9 cellular contexts compared by ENCODE assay signal in the genomic region with DNA sequence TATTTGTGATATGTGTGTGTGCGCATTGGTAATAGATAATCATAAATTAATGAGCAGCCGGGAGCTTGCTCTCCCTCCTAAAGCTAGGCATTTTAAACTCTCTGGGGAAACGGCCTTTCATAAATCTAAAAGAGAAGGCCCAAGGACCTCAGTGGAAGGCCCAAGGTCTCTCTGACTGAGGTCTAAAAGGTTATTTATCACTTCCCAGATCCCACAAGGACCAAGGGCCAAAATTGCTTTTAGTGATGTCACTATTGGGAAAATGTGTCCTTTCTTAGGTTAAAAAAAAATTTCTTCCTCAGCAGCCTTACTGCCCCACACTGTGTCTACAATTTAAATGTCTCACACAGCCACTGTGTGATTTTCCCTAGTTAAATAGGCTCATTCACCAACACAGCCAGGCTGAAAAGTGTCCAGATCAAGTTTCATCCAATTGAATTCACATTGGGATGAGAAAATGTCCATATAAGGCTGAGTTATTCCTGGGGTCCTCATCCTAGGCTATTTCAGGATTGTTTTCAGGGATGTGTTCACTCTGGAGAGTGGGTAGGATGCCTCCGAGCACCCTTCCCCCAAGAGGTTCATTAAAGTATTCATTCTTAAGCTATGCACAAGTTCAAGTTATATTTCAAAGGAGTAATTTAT. TPM values are rescaled to one million over a fixed set of nuclear protein-coding genes. Genes with fewer than 3 reads are reported as not detected.
DNase-seq lines count a peak whose midpoint lies in the region; ATAC-seq lines count a peak whose summit lies in the region.
"Had no signal": no experiment of that assay in that cellular context is flagged by ENCODE, and none has a peak within 500 bp of the region (broad histone marks: within the 10 kb centered on the region; RNA-seq: fewer than 3 reads in every experiment).

No MANE protein-coding gene starts in this region.

- H3K36me3 ChIP-seq in HUES64 (ENCODE audit: insufficient read depth, low read length) (no peaks in the 10 kb centered on the region), stomach smooth muscle (ENCODE audit: control insufficient read depth in 2 of 2, insufficient read depth in 2 of 2, low read length in 2 of 2) (no peaks in the 10 kb centered on the region)
- no peaks in the 10 kb centered on the region for H3K36me3 ChIP-seq in CD4-positive, alpha-beta memory T cell (ENCODE audit: insufficient read depth, low read length)

- ATAC-seq in HG03097 (IDR thresholded peaks at IDR 0.05; ENCODE audit: low FRiP score, unreplicated experiment), result no peak

- WGBS in HUES64, result 87% methylated on average over 4 of the region's 4 CpGs

- H3K4me1 Mint-ChIP-seq in CD4-positive, alpha-beta memory T cell, result no peaks in the 10 kb centered on the region

- H3K4me1 ChIP-seq in HUES64 (ENCODE audit: insufficient read depth, low read length) (peaks cover 61% of the 10 kb centered on the region), stomach smooth muscle (ENCODE audit: control insufficient read depth, insufficient read depth, low read length) (peaks cover 56% of the 10 kb centered on the region)
- no peaks in the 10 kb centered on the region for H3K4me1 ChIP-seq in CD4-positive, alpha-beta memory T cell (ENCODE audit: insufficient read depth, low read length)

- H3K4me3 Mint-ChIP-seq in CD4-positive, alpha-beta memory T cell, result no peak overlapping the region

- peaks cover 0 to 2% of the 10 kb centered on the region in 2 donors for H3K27me3 Mint-ChIP-seq in CD4-positive, alpha-beta memory T cell

- POLR2A ChIA-PET in CD4-positive, alpha-beta memory T cell (lab: Charles Lee; ENCODE audit: partially characterized antibody), result no interaction called here

- H3K27ac ChIP-seq in HUES64 (ENCODE audit: low read depth, low read length) (peak overlapping the region; percentile 80), angular gyrus (ENCODE audit: low read depth, low read length) (peak overlapping the region; percentile 37), layer of hippocampus (ENCODE audit: low read depth, low read length) (peak overlapping the region; percentile 20), stomach smooth muscle (ENCODE audit: low read length) (peak overlapping the region; percentile 94)
- H3K27ac ChIP-seq in CD4-positive, alpha-beta memory T cell (ENCODE audit: low read depth, low read length), result no peak overlapping the region
- H3K27ac ChIP-seq: KMS-11 had no signal

- H3K27me3 ChIP-seq in HUES64 (ENCODE audit: insufficient read depth, low read length), result no peaks in the 10 kb centered on the region
- H3K27me3 ChIP-seq in layer of hippocampus (ENCODE audit: control insufficient read depth, insufficient read depth, low read length), result no peaks in the 10 kb centered on the region
- no peaks in the 10 kb centered on the region for H3K27me3 ChIP-seq in stomach smooth muscle (ENCODE audit: control insufficient read depth in 1 of 2, insufficient read depth in 2 of 2, low read length in 2 of 2)
- H3K27me3 ChIP-seq in CD4-positive, alpha-beta memory T cell (ENCODE audit: insufficient read depth, low read length), result no peaks in the 10 kb centered on the region

- no peaks in the 10 kb centered on the region for H3K36me3 Mint-ChIP-seq in CD4-positive, alpha-beta memory T cell

- H3K4me3 ChIP-seq in HUES64 (ENCODE audit: low read length) (no peak overlapping the region), stomach smooth muscle (ENCODE audit: low read length in 2 of 2) (peak overlapping the region in 1 of 2 donors; percentile 3)
- no peak overlapping the region for H3K4me3 ChIP-seq in CD4-positive, alpha-beta memory T cell (ENCODE audit: low read length in 2 of 2)

- H3K9ac ChIP-seq in HUES64 (ENCODE audit: low read depth, low read length) (peak overlapping the region; percentile 43; the same call in 1 of the 2 replicates), stomach smooth muscle (ENCODE audit: low read length in 2 of 2) (peak overlapping the region in 1 of 2 donors; percentile 67)
- H3K9ac ChIP-seq: KMS-11 had no signal

- CTCF ChIA-PET in CD4-positive, alpha-beta memory T cell (lab: Charles Lee; ENCODE audit: partially characterized antibody), result interaction anchor here (1.8 to 2.3 kb wide), 2 partner anchors 12 to 177 kb away, joined by 8 to 12 read pairs; no protein-coding TSS in a partner anchor

- no peaks in the 10 kb centered on the region for H3K9me3 Mint-ChIP-seq in CD4-positive, alpha-beta memory T cell

- intact Hi-C loops in CD4-positive, alpha-beta memory T cell (cut with micrococcal nuclease), result no loop called here

- no peak for DNase-seq in stimulated activated CD4-positive, alpha-beta T cell treated with anti-CD3 and anti-CD28 coated beads, Interleukin-4, amount 100 ng/mL, for 4 hours
- no peak for DNase-seq in CD4-positive, alpha-beta memory T cell
- DNase-seq: activated T-cell treated with anti-CD3 and anti-CD28 coated beads, Interleukin-2, amount 50 U/mL, for 48 hours had no signal

- no peak overlapping the region for H3K27ac Mint-ChIP-seq in CD4-positive, alpha-beta memory T cell

- H3K9me3 ChIP-seq in HUES64 (ENCODE audit: insufficient read depth, low read depth, low read length), result no peaks in the 10 kb centered on the region
- no peaks in the 10 kb centered on the region for H3K9me3 ChIP-seq in stomach smooth muscle (ENCODE audit: control insufficient read depth in 2 of 2, low read length in 2 of 2)
- no peaks in the 10 kb centered on the region for H3K9me3 ChIP-seq in CD4-positive, alpha-beta memory T cell (ENCODE audit: control insufficient read depth in 1 of 2, low read length in 2 of 2)

RNA-seq across cellular contexts. Expression of a gene that starts 46.1 kb away (rescaled TPM):
- polyA plus RNA-seq in HUES64 (2013, experiment 1 of 2), result 1.0 TPM
- polyA plus RNA-seq in HUES64 (2013, experiment 2 of 2), result 2.0 TPM
- 1 to 10 TPM; 1.9 to 2.3 TPM for total RNA-seq in CD4-positive, alpha-beta memory T cell
- 1 to 10 TPM; 1.1 to 1.9 TPM for polyA plus RNA-seq in CD4-positive, alpha-beta memory T cell
